Comparison of ENCODE assay signal across 7 cellular contexts in genomic region chr2:11738589-11739436, GRCh38. TPM values are rescaled to one million over a fixed set of nuclear protein-coding genes. Genes with fewer than 3 reads are reported as not detected.
DNase-seq lines count a peak whose midpoint lies in the region; ATAC-seq, FAIRE-seq and TF ChIP-seq lines count a peak whose summit lies in the region.

No MANE protein-coding gene starts in this region.

- no peaks in the 10 kb centered on the region for H3K36me3 Mint-ChIP-seq in astrocyte (ENCODE audit: low read depth, unreplicated experiment)

- FAIRE-seq in astrocyte (lab: Jason Lieb, UNC) (no peak), kidney (lab: Jason Lieb, UNC) (no peak)

- H3K4me3 ChIP-seq in H7 (ENCODE audit: insufficient read depth, low read depth, low read length) (no peak overlapping the region), astrocyte (ENCODE audit: insufficient read depth, low read depth, low read length) (no peak overlapping the region), kidney (ENCODE audit: low read length in 2 of 2) (no peak overlapping the region), stomach smooth muscle (ENCODE audit: low read length in 2 of 2) (no peak overlapping the region)

- no peaks in the 10 kb centered on the region for H3K9me3 Mint-ChIP-seq in astrocyte (ENCODE audit: unreplicated experiment)

- no peaks in the 10 kb centered on the region for H3K79me2 ChIP-seq in astrocyte (ENCODE audit: insufficient read depth, low read length)

- no peak overlapping the region for H2AFZ ChIP-seq in astrocyte (ENCODE audit: low read depth, low read length)

- no peak for ATAC-seq in GM21515 (IDR thresholded peaks at IDR 0.05; ENCODE audit: unreplicated experiment)

- H3K4me3 Mint-ChIP-seq in astrocyte (ENCODE audit: unreplicated experiment): no peak overlapping the region

- H3K9me3 ChIP-seq in astrocyte (ENCODE audit: insufficient read depth, low read depth, low read length) (no peaks in the 10 kb centered on the region), kidney (ENCODE audit: control insufficient read depth in 1 of 2, low read length in 2 of 2) (no peaks in the 10 kb centered on the region), stomach smooth muscle (ENCODE audit: control insufficient read depth in 2 of 2, low read length in 2 of 2) (no peaks in the 10 kb centered on the region)

- H3K27me3 ChIP-seq in H7 (ENCODE audit: control insufficient read depth, insufficient read depth, low read length) (no peaks in the 10 kb centered on the region), astrocyte (ENCODE audit: insufficient read depth, low read length) (peaks cover 2% of the 10 kb centered on the region), stomach smooth muscle (ENCODE audit: control insufficient read depth in 1 of 2, insufficient read depth in 2 of 2, low read length in 2 of 2) (no peaks in the 10 kb centered on the region)

- in situ Hi-C loops in G401 (cut with HindIII; ENCODE audit: low sequenced_read_pairs): no loop called here

- peaks cover 21% of the 10 kb centered on the region for H3K27me3 Mint-ChIP-seq in astrocyte (ENCODE audit: low read depth, unreplicated experiment)

- H3K27ac Mint-ChIP-seq in astrocyte (ENCODE audit: unreplicated experiment): peak overlapping the region; percentile 13

- H4K20me1 ChIP-seq in astrocyte (ENCODE audit: insufficient read depth, low read length): no peaks in the 10 kb centered on the region

- DNase-seq in G401 (ENCODE audit: low spot score) (peak; percentile 65), H7 (peak; percentile 67), NCI-H510A treated with DMSO at 0.1 percent for 48 hours (lab: John Stamatoyannopoulos, UW) (peak; percentile 37), astrocyte (ENCODE audit: low read depth) (peak; percentile 74), kidney (peak; percentile 74)

- H3K4me1 Mint-ChIP-seq in astrocyte (ENCODE audit: low read depth, unreplicated experiment): peaks cover 15% of the 10 kb centered on the region

- H3K4me1 ChIP-seq in astrocyte (ENCODE audit: insufficient read depth, low read length) (peaks cover 3% of the 10 kb centered on the region), kidney (ENCODE audit: control insufficient read depth in 1 of 2, insufficient read depth in 1 of 2, low read depth in 1 of 2, low read length in 2 of 2) (peaks cover 0 to 3% of the 10 kb centered on the region in 2 donors), stomach smooth muscle (ENCODE audit: control insufficient read depth, insufficient read depth, low read length) (peaks cover 7% of the 10 kb centered on the region)

- H3K9ac ChIP-seq in astrocyte (ENCODE audit: low read length): no peak overlapping the region
- no peak overlapping the region for H3K9ac ChIP-seq in kidney (ENCODE audit: low read length in 2 of 2)
- no peak overlapping the region for H3K9ac ChIP-seq in stomach smooth muscle (ENCODE audit: low read length in 2 of 2)

- intact Hi-C loops in kidney (cut with DNase I): no loop called here

- H3K27ac ChIP-seq in astrocyte (ENCODE audit: low read depth, low read length): no peak overlapping the region
- no peak overlapping the region for H3K27ac ChIP-seq in kidney (ENCODE audit: low read depth in 2 of 2, low read length in 2 of 2)
- peak overlapping the region; percentile 31 for H3K27ac ChIP-seq in stomach smooth muscle (ENCODE audit: low read length)

- peak; percentile 41 for TF ChIP-seq CTCF in astrocyte (IDR thresholded peaks at IDR 0.05; ENCODE audit: insufficient read depth, low read depth, low read length)
- peak; percentile 41 for TF ChIP-seq CTCF in kidney (IDR thresholded peaks at IDR 0.05; ENCODE audit: borderline replicate concordance, extremely low read depth, insufficient read depth)

- H3K4me2 ChIP-seq in astrocyte (ENCODE audit: low read length): no peak overlapping the region

- H3K36me3 ChIP-seq in H7 (replicated peaks; ENCODE audit: control insufficient read depth, insufficient read depth, low read length) (no peaks in the 10 kb centered on the region), astrocyte (ENCODE audit: insufficient read depth, low read length) (no peaks in the 10 kb centered on the region), kidney (ENCODE audit: control insufficient read depth in 1 of 2, insufficient read depth in 2 of 2, low read length in 2 of 2) (no peaks in the 10 kb centered on the region), stomach smooth muscle (ENCODE audit: control insufficient read depth in 2 of 2, insufficient read depth in 2 of 2, low read length in 2 of 2) (no peaks in the 10 kb centered on the region)

RNA-seq across cellular contexts. Expression of gene LPIN1, which starts 7.6 kb away (rescaled TPM):
- total RNA-seq in G401 (2014; rRNA removed; shearing (Covaris generic)): 12.7 and 30.4 TPM in 2 replicates
- 11.5 and 15.0 TPM in 2 replicates for total RNA-seq in H7 (2014; rRNA removed; shearing (Covaris generic))
- total RNA-seq in astrocyte: 16.1 and 23.4 TPM in 2 replicates
- total RNA-seq in kidney: 36.8 TPM
- polyA plus RNA-seq in kidney (ENCODE audit: insufficient read depth, low read depth, low replicate concordance): 11.8 TPM
